Comparison of ENCODE assay signal across 1 cellular context in genomic region chr1:18319099-18319498, GRCh38.
TF ChIP-seq lines count a peak whose summit lies in the region.

No MANE protein-coding gene starts in this region.

TF ChIP-seq in HepG2, 621 proteins besides CTCF, POLR2A, EP300 and RAD21 (continued from another document):
- TF ChIP-seq ZNF407 (CRISPR knock-in tag; IDR thresholded peaks at IDR 0.05; ENCODE audit: not compliant biosample characterization), result no peak
